19 cellular contexts compared by ENCODE assay signal in genomic region chr4:7672601-7673000, GRCh38.
"Had no signal": no experiment of that assay in that cellular context is flagged by ENCODE, and none has a peak within 500 bp of the region (broad histone marks: within the 10 kb centered on the region; RNA-seq: fewer than 3 reads in every experiment).

No MANE protein-coding gene starts in this region.

- H3K9me3 Mint-ChIP-seq: natural killer cell treated with Interleukin-12 subunit alpha and Interleukin-12 subunit beta and Interleukin-15 and Interleukin-18, amount 100 ng/mL, for 72 hours; neural progenitor cell had no signal

- H3K27me3 ChIP-seq: neural progenitor cell, thyroid gland had no signal

- H3K36me3 Mint-ChIP-seq: natural killer cell treated with Interleukin-12 subunit alpha and Interleukin-12 subunit beta and Interleukin-15 and Interleukin-18, amount 100 ng/mL, for 72 hours; neural progenitor cell; type B pancreatic cell had no signal

- H3K27ac ChIP-seq: heart left ventricle, neural progenitor cell, pancreas, suprapubic skin, thyroid gland had no signal

- DNase-seq: effector CD8-positive, alpha-beta T cell; heart left ventricle; hippocampal formation; left colon; left ventricle myocardium superior; midbrain; nucleus accumbens; pancreas; right cardiac atrium; stimulated activated CD4-positive, alpha-beta T cell treated with anti-CD3 and anti-CD28 coated beads, Interleukin-2, amount 100 ng/mL, for 48 hours; stimulated activated naive CD4-positive, alpha-beta T cell treated with Interleukin-2 at 50 U/mL for 16 hours; thyroid gland had no signal

- H3K27ac Mint-ChIP-seq: neural progenitor cell, progenitor cell of endocrine pancreas, type B pancreatic cell had no signal

- ATAC-seq: heart left ventricle; left colon; left ventricle myocardium superior; natural killer cell treated with Interleukin-12 subunit alpha and Interleukin-12 subunit beta and Interleukin-15 and Interleukin-18, amount 100 ng/mL, for 72 hours; pancreas; right cardiac atrium had no signal

- H3K4me3 ChIP-seq: heart left ventricle, lung, neural progenitor cell, pancreas, smooth muscle cell, suprapubic skin, thyroid gland had no signal
